ENCODE assay signal across 8 cellular contexts in genomic region chr9:83219924-83220438, GRCh38.
DNase-seq lines count a peak whose midpoint lies in the region; ATAC-seq and TF ChIP-seq lines count a peak whose summit lies in the region.

No MANE protein-coding gene starts in this region.

- H3K9ac ChIP-seq in H9 (ENCODE audit: extremely low read depth, insufficient read length, low read length) = no peak overlapping the region

- H3K9me3 ChIP-seq in H9 (ENCODE audit: control insufficient read depth, low read depth, low read length) = no peaks in the 10 kb centered on the region

- intact Hi-C loops in left ventricle myocardium superior (cut with micrococcal nuclease) = loop anchor here (5.0 to 10.0 kb wide), 2 partner anchors 115 to 322 kb away; no protein-coding TSS in a partner anchor

- no peaks in the 10 kb centered on the region for H3K79me1 ChIP-seq in H9 (ENCODE audit: insufficient read depth, low read depth, low read length, poor library complexity, severe bottlenecking)

- H2AFZ ChIP-seq in H9 (ENCODE audit: low read length) = no peak overlapping the region

- no peak overlapping the region for H4K8ac ChIP-seq in H9 (replicated peaks; ENCODE audit: insufficient read length, low read depth, low read length)

- TF ChIP-seq CTCF in H9 (conservative IDR thresholded peaks at IDR 0.05) (no peak), WTC11 (IDR thresholded peaks at IDR 0.05) (peak; percentile 20; the same call in 1 of the 2 replicates), retinal pigment epithelial cell (conservative IDR thresholded peaks at IDR 0.05; ENCODE audit: low read depth, low read length) (no peak)

- H3K4me3 ChIP-seq in retinal pigment epithelial cell (ENCODE audit: low read length) = peak overlapping the region; percentile 87

- H3K79me2 ChIP-seq in H9 (ENCODE audit: insufficient read depth, low read length) = no peaks in the 10 kb centered on the region

- H3K36me3 Mint-ChIP-seq in H9 (ENCODE audit: insufficient read depth in 1 of 3, low read depth in 3 of 3) (peaks cover 7 to 22% (median 9%) of the 10 kb centered on the region in 3 experiments), WTC11 (peaks cover 24% of the 10 kb centered on the region)

- H3K4ac ChIP-seq in H9 (ENCODE audit: low read depth, low read length) = no peak overlapping the region

- peaks cover 9% of the 10 kb centered on the region for H3K23me2 ChIP-seq in H9 (ENCODE audit: insufficient read length, low read depth, low read length, poor library complexity, severe bottlenecking)

- POLR2A ChIA-PET in WTC11 (lab: Charles Lee) = interaction anchor here (1.9 kb wide), 1 partner anchor 318 kb away, joined by 4 read pairs; no protein-coding TSS in a partner anchor

- no peak overlapping the region for H3K27ac ChIP-seq in H9 (ENCODE audit: insufficient read length, low read depth, low read length)

- no peak overlapping the region for H4K91ac ChIP-seq in H9 (ENCODE audit: insufficient read length, low read depth, low read length)

- peaks cover 10 to 25% of the 10 kb centered on the region in 2 experiments for H3K9me3 Mint-ChIP-seq in H9
- H3K9me3 Mint-ChIP-seq in WTC11 = peaks cover 32% of the 10 kb centered on the region

- no peak overlapping the region for H2BK15ac ChIP-seq in H9 (ENCODE audit: low read depth, low read length)

- no peak overlapping the region for H2AK5ac ChIP-seq in H9 (ENCODE audit: insufficient read length, low read length)

- peaks cover 9% of the 10 kb centered on the region in 2 experiments for H3K4me1 Mint-ChIP-seq in H9
- H3K4me1 Mint-ChIP-seq in WTC11 = peaks cover 12% of the 10 kb centered on the region

- H2BK120ac ChIP-seq in H9 (ENCODE audit: low read depth, low read length, poor library complexity, severe bottlenecking) = no peak overlapping the region

- H3K27me3 ChIP-seq in H9 (ENCODE audit: insufficient read depth, low read length) = no peaks in the 10 kb centered on the region

- H3K27ac Mint-ChIP-seq in H9 (no peak overlapping the region), WTC11 (no peak overlapping the region)

- no peaks in the 10 kb centered on the region for H4K20me1 ChIP-seq in H9 (ENCODE audit: control insufficient read depth, insufficient read depth, insufficient read length)

- no peak overlapping the region for H3K23ac ChIP-seq in H9 (ENCODE audit: insufficient read length, low read depth, low read length)

- H3K14ac ChIP-seq in H9 (ENCODE audit: insufficient read depth, low read length) = no peak overlapping the region

- peaks cover 29% of the 10 kb centered on the region for H3K27me3 Mint-ChIP-seq in H9 (ENCODE audit: low read depth)
- H3K27me3 Mint-ChIP-seq in WTC11 (ENCODE audit: low read depth) = no peaks in the 10 kb centered on the region; the same call in none of the 2 replicates

- H3K56ac ChIP-seq in H9 (ENCODE audit: insufficient read length, low read depth, low read length) = no peak overlapping the region

- no peak overlapping the region for H4K5ac ChIP-seq in H9 (ENCODE audit: insufficient read length, low read depth, low read length)

- H3K18ac ChIP-seq in H9 (ENCODE audit: insufficient read length, low read depth, low read length) = no peak overlapping the region

- no peak for DNase-seq in H9
- DNase-seq in WTC11 (ENCODE audit: low spot score) = no peak
- DNase-seq in left ventricle myocardium superior = no peak
- no peak for DNase-seq in retinal pigment epithelial cell (ENCODE audit: low read depth)
- DNase-seq in RKO (ENCODE audit: low spot score) = no peak

- H2BK5ac ChIP-seq in H9 (ENCODE audit: insufficient read length, low read length) = no peak overlapping the region

- peak; percentile 18 for ATAC-seq in WTC11
- ATAC-seq in left ventricle myocardium superior = peak; percentile 26
- ATAC-seq in HG03457 (IDR thresholded peaks at IDR 0.05; ENCODE audit: unreplicated experiment) = no peak
- no peak for ATAC-seq in GM21619 (IDR thresholded peaks at IDR 0.05; ENCODE audit: unreplicated experiment)
- ATAC-seq in HG02870 (IDR thresholded peaks at IDR 0.05; ENCODE audit: unreplicated experiment) = no peak

- H3T11ph ChIP-seq in H9 (ENCODE audit: low read length) = no peak overlapping the region

- H3K4me3 Mint-ChIP-seq in H9 (peak overlapping the region; percentile 88 to 95), WTC11 (peak overlapping the region; percentile 91)

- CTCF ChIA-PET in WTC11 (lab: Charles Lee) = interaction anchor here (0.6 to 2.1 kb wide), 43 partner anchors 8 to 432 kb away, joined by 3 to 61 read pairs (median 4); partner anchors contain the start of genes FRMD3 and IDNK

- H2BK12ac ChIP-seq in H9 (ENCODE audit: insufficient read length, low read depth, low read length) = no peak overlapping the region

- WGBS in H9 (ENCODE audit: extremely low coverage, insufficient read length, low lambda C conversion rate) = no CpG with 5 or more reads among the region's 12 CpGs

- no peak overlapping the region for H2BK20ac ChIP-seq in H9 (ENCODE audit: low read depth, low read length, poor library complexity, severe bottlenecking)

- H3K4me2 ChIP-seq in H9 (ENCODE audit: insufficient read depth, insufficient read length, low read length) = peak overlapping the region; percentile 50

- no peaks in the 10 kb centered on the region for H3K4me1 ChIP-seq in H9 (ENCODE audit: insufficient read depth, low read length)

TF ChIP-seq in WTC11, 78 proteins besides CTCF, POLR2A, EP300 and RAD21 (continues in another document):
- TF ChIP-seq KAT7 (CRISPR knock-in tag; IDR thresholded peaks at IDR 0.05; ENCODE audit: borderline replicate concordance) (no peak), MLX (CRISPR knock-in tag; IDR thresholded peaks at IDR 0.05) (no peak), PRRX2 (CRISPR knock-in tag; IDR thresholded peaks at IDR 0.05) (no peak), E2F4 (CRISPR knock-in tag; IDR thresholded peaks at IDR 0.05; ENCODE audit: borderline replicate concordance, low read depth) (no peak), IRF2 (CRISPR knock-in tag; IDR thresholded peaks at IDR 0.05; ENCODE audit: borderline replicate concordance, low read depth) (no peak)
- TF ChIP-seq, protein P1, sequence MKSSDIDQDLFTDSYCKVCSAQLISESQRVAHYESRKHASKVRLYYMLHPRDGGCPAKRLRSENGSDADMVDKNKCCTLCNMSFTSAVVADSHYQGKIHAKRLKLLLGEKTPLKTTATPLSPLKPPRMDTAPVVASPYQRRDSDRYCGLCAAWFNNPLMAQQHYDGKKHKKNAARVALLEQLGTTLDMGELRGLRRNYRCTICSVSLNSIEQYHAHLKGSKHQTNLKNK (CRISPR knock-in tag; IDR thresholded peaks at IDR 0.05) = no peak
- TF ChIP-seq, protein P2, sequence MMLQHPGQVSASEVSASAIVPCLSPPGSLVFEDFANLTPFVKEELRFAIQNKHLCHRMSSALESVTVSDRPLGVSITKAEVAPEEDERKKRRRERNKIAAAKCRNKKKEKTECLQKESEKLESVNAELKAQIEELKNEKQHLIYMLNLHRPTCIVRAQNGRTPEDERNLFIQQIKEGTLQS (CRISPR knock-in tag; conservative IDR thresholded peaks at IDR 0.05) = no peak
- TF ChIP-seq, protein P3, sequence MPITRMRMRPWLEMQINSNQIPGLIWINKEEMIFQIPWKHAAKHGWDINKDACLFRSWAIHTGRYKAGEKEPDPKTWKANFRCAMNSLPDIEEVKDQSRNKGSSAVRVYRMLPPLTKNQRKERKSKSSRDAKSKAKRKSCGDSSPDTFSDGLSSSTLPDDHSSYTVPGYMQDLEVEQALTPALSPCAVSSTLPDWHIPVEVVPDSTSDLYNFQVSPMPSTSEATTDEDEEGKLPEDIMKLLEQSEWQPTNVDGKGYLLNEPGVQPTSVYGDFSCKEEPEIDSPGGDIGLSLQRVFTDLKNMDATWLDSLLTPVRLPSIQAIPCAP (CRISPR knock-in tag; IDR thresholded peaks at IDR 0.05) = no peak
- TF ChIP-seq, protein P4, sequence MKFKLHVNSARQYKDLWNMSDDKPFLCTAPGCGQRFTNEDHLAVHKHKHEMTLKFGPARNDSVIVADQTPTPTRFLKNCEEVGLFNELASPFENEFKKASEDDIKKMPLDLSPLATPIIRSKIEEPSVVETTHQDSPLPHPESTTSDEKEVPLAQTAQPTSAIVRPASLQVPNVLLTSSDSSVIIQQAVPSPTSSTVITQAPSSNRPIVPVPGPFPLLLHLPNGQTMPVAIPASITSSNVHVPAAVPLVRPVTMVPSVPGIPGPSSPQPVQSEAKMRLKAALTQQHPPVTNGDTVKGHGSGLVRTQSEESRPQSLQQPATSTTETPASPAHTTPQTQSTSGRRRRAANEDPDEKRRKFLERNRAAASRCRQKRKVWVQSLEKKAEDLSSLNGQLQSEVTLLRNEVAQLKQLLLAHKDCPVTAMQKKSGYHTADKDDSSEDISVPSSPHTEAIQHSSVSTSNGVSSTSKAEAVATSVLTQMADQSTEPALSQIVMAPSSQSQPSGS (CRISPR knock-in tag; IDR thresholded peaks at IDR 0.05; ENCODE audit: borderline replicate concordance, low read depth) = no peak

Comparison
In these comparisons a context has a peak if more than half of its experiments do, and no peak if none do; other contexts are left out.
1. ATAC-seq: peak in WTC11 (single experiment) and left ventricle myocardium superior (single experiment); none in HG03457 (single experiment), GM21619 (single experiment) and HG02870 (single experiment).